ENCODE assay signal across 14 cellular contexts in the genomic region with DNA sequence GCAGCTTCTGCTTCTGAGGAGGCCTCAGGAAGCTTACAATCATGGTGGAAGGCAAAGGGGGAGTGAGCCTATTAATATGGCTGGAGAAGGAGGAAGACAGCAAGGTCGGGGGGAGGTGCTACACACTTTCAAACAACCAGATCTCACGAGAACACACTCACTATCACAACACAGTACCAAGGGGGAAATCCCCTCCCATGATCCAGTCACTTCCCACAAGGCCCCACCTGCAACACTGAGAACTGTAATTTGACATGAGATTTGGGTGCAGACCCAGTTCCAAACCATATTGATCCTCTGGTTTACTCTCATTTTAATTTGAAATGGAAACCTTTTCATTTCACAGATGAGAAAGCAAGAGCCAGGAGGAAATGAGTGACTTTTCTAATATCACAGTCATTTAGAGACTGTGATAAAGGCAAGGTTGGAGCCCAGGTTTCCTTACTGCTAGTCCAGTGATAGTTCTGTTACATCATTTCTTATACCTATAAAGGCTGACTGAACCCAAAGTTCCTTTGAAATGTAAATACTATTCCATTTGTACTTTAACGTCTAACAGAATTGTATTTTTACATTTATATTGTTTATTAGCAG.
DNase-seq lines count a peak whose midpoint lies in the region; ATAC-seq and TF ChIP-seq lines count a peak whose summit lies in the region.
"Had no signal": no experiment of that assay in that cellular context is flagged by ENCODE, and none has a peak within 500 bp of the region (broad histone marks: within the 10 kb centered on the region; RNA-seq: fewer than 3 reads in every experiment).

No MANE protein-coding gene starts in this region.

- H3K79me2 ChIP-seq in GM23248 (ENCODE audit: insufficient read depth) (no peaks in the 10 kb centered on the region), neural cell (replicated peaks; ENCODE audit: insufficient read depth, low read length) (no peaks in the 10 kb centered on the region)

- peaks cover 5% of the 10 kb centered on the region for H3K27me3 Mint-ChIP-seq in activated T-cell treated with anti-CD3 and anti-CD28 coated beads, Interleukin-2, amount 50 U/mL, for 4 hours (ENCODE audit: low read depth)

- H3K27ac ChIP-seq in GM23248 = peak overlapping the region; percentile 39; the same call in 1 of the 2 replicates
- H3K27ac ChIP-seq in RWPE2 (ENCODE audit: poor library complexity, severe bottlenecking) = peak overlapping the region; percentile 65
- H3K27ac ChIP-seq in neural cell (ENCODE audit: low read length) = peak overlapping the region; percentile 81
- no peak overlapping the region for H3K27ac ChIP-seq in WERI-Rb-1
- H3K27ac ChIP-seq: body of pancreas, SK-N-MC, suprapubic skin had no signal

- H3K9me3 ChIP-seq in GM23248 (ENCODE audit: low read depth) (no peaks in the 10 kb centered on the region), RWPE2 (ENCODE audit: severe bottlenecking) (no peaks in the 10 kb centered on the region), neural cell (ENCODE audit: low read length) (no peaks in the 10 kb centered on the region), WERI-Rb-1 (ENCODE audit: severe bottlenecking) (no peaks in the 10 kb centered on the region)
- H3K9me3 ChIP-seq: body of pancreas, suprapubic skin had no signal

- H3K9me2 ChIP-seq in GM23248 (ENCODE audit: insufficient read depth) (no peaks in the 10 kb centered on the region), neural cell (ENCODE audit: insufficient read depth, low read length) (no peaks in the 10 kb centered on the region)

- peaks cover 15% of the 10 kb centered on the region; the same call in 1 of the 2 replicates for H3F3A ChIP-seq in GM23248 (ENCODE audit: insufficient read depth)
- H3F3A ChIP-seq in neural cell (ENCODE audit: insufficient read depth, low read length, poor library complexity, severe bottlenecking) = peaks cover 12% of the 10 kb centered on the region

- H2AFZ ChIP-seq in GM23248 = no peak overlapping the region
- no peak overlapping the region for H2AFZ ChIP-seq in neural cell (ENCODE audit: low read depth, low read length)

- ATAC-seq in activated T-cell treated with anti-CD3 and anti-CD28 coated beads, Interleukin-2, amount 50 U/mL, for 4 hours = peak; percentile 39 to 42
- ATAC-seq in RWPE2 (ENCODE audit: low read depth) = no peak

- TF ChIP-seq CTCF in RWPE2 (IDR thresholded peaks at IDR 0.05; ENCODE audit: poor library complexity, severe bottlenecking) = no peak
- no peak for TF ChIP-seq CTCF in neural cell (IDR thresholded peaks at IDR 0.05; ENCODE audit: poor library complexity, severe bottlenecking)
- TF ChIP-seq CTCF in WERI-Rb-1 (IDR thresholded peaks at IDR 0.05; ENCODE audit: low read depth, low read length) = no peak

- no peak overlapping the region for H3K4me2 ChIP-seq in GM23248 (ENCODE audit: unreplicated experiment)
- H3K4me2 ChIP-seq in neural cell (ENCODE audit: low read length) = no peak overlapping the region

- no peak for TF ChIP-seq EP300 in neural cell (conservative IDR thresholded peaks at IDR 0.05; ENCODE audit: poor library complexity, severe bottlenecking)

- in situ Hi-C loops in GM23248 (cut with MboI) = no loop called here

- H3K4me3 Mint-ChIP-seq in activated T-cell treated with anti-CD3 and anti-CD28 coated beads, Interleukin-2, amount 50 U/mL, for 4 hours = no peak overlapping the region

- no peak for TF ChIP-seq RAD21 in neural cell (conservative IDR thresholded peaks at IDR 0.05)

- H4K20me1 ChIP-seq in GM23248 (ENCODE audit: insufficient read depth) (no peaks in the 10 kb centered on the region), neural cell (ENCODE audit: insufficient read depth) (no peaks in the 10 kb centered on the region)

- no peaks in the 10 kb centered on the region for H3K9me3 Mint-ChIP-seq in activated T-cell treated with anti-CD3 and anti-CD28 coated beads, Interleukin-2, amount 50 U/mL, for 4 hours

- WGBS in GM23248 (ENCODE audit: low coverage in 1 of 2, low lambda C conversion rate in 2 of 2, missing lambda C conversion rate in 2 of 2), 2 experiments = 78 to 83% methylated on average over 3 of the region's 3 CpGs

- H3K36me3 Mint-ChIP-seq in activated T-cell treated with anti-CD3 and anti-CD28 coated beads, Interleukin-2, amount 50 U/mL, for 4 hours (ENCODE audit: insufficient read depth) = no peaks in the 10 kb centered on the region

- H3K9ac ChIP-seq in GM23248 = no peak overlapping the region
- H3K9ac ChIP-seq in neural cell (ENCODE audit: low read length) = peak overlapping the region; percentile 21

- intact Hi-C loops in posterior vena cava (cut with DNase I) = no loop called here

- peaks cover 14% of the 10 kb centered on the region for H3K4me1 Mint-ChIP-seq in activated T-cell treated with anti-CD3 and anti-CD28 coated beads, Interleukin-2, amount 50 U/mL, for 4 hours (ENCODE audit: low read depth)

- no peaks in the 10 kb centered on the region for H3K36me3 ChIP-seq in GM23248 (ENCODE audit: low read depth)
- H3K36me3 ChIP-seq in RWPE2 (ENCODE audit: low read depth) = no peaks in the 10 kb centered on the region
- H3K36me3 ChIP-seq in neural cell (ENCODE audit: insufficient read depth, low read length) = no peaks in the 10 kb centered on the region
- no peaks in the 10 kb centered on the region for H3K36me3 ChIP-seq in WERI-Rb-1
- H3K36me3 ChIP-seq: suprapubic skin had no signal

- DNase-seq in activated T-cell treated with anti-CD3 and anti-CD28 coated beads, Interleukin-2, amount 50 U/mL, for 4 hours = no peak
- DNase-seq in activated T-cell treated with anti-CD3 and anti-CD28 coated beads, Interleukin-2, amount 50 U/mL, for 1 hour = no peak
- DNase-seq in GM23248 = no peak
- no peak for DNase-seq in RWPE2 (ENCODE audit: low spot score)
- DNase-seq in WERI-Rb-1 = no peak
- DNase-seq in posterior vena cava (ENCODE audit: low spot score) = no peak
- no peak for DNase-seq in NK-92 treated with Interleukin-12 subunit alpha and Interleukin-12 subunit beta, amount 100 ng/mL, for 24 hours (lab: John Stamatoyannopoulos, UW)
- DNase-seq: activated gamma-delta T cell, NCI-H2029 treated with DMSO at 0.1 percent for 48 hours, NCI-H510A had no signal

- H3K4me3 ChIP-seq in GM23248 = no peak overlapping the region
- H3K4me3 ChIP-seq in RWPE2 (ENCODE audit: severe bottlenecking) = no peak overlapping the region
- H3K4me3 ChIP-seq in neural cell (ENCODE audit: low read length) = no peak overlapping the region
- H3K4me3 ChIP-seq in WERI-Rb-1 (ENCODE audit: low read depth, low read length) = no peak overlapping the region
- H3K4me3 ChIP-seq: body of pancreas, SK-N-MC, suprapubic skin had no signal

- H3K4me1 ChIP-seq in GM23248 (ENCODE audit: insufficient read depth) (peaks cover 19% of the 10 kb centered on the region), RWPE2 (ENCODE audit: insufficient read depth, poor library complexity, severe bottlenecking) (peaks cover 13% of the 10 kb centered on the region)

- H3K27me3 ChIP-seq in GM23248 (replicated peaks; ENCODE audit: insufficient read depth) = no peaks in the 10 kb centered on the region
- no peaks in the 10 kb centered on the region for H3K27me3 ChIP-seq in RWPE2 (ENCODE audit: insufficient read depth, poor library complexity, severe bottlenecking)
- H3K27me3 ChIP-seq in neural cell (ENCODE audit: insufficient read depth, low read depth, low read length) = no peaks in the 10 kb centered on the region
- H3K27me3 ChIP-seq in WERI-Rb-1 (ENCODE audit: insufficient read depth, low read depth, severe bottlenecking) = no peaks in the 10 kb centered on the region
- H3K27me3 ChIP-seq: body of pancreas, suprapubic skin had no signal

TF ChIP-seq in neural cell, 6 proteins besides CTCF, POLR2A, EP300 and RAD21:
- TF ChIP-seq POLR2AphosphoS5 (IDR thresholded peaks at IDR 0.05) (no peak), SMC3 (conservative IDR thresholded peaks at IDR 0.05; ENCODE audit: poor library complexity) (no peak), EZH2 (IDR thresholded peaks at IDR 0.05; ENCODE audit: borderline replicate concordance, insufficient read depth, low read length, poor library complexity, severe bottlenecking) (no peak), TAF1 (IDR thresholded peaks at IDR 0.05; ENCODE audit: low read depth) (no peak), MXI1 (conservative IDR thresholded peaks at IDR 0.05; ENCODE audit: poor library complexity, severe bottlenecking) (no peak)
- TF ChIP-seq, protein P1, sequence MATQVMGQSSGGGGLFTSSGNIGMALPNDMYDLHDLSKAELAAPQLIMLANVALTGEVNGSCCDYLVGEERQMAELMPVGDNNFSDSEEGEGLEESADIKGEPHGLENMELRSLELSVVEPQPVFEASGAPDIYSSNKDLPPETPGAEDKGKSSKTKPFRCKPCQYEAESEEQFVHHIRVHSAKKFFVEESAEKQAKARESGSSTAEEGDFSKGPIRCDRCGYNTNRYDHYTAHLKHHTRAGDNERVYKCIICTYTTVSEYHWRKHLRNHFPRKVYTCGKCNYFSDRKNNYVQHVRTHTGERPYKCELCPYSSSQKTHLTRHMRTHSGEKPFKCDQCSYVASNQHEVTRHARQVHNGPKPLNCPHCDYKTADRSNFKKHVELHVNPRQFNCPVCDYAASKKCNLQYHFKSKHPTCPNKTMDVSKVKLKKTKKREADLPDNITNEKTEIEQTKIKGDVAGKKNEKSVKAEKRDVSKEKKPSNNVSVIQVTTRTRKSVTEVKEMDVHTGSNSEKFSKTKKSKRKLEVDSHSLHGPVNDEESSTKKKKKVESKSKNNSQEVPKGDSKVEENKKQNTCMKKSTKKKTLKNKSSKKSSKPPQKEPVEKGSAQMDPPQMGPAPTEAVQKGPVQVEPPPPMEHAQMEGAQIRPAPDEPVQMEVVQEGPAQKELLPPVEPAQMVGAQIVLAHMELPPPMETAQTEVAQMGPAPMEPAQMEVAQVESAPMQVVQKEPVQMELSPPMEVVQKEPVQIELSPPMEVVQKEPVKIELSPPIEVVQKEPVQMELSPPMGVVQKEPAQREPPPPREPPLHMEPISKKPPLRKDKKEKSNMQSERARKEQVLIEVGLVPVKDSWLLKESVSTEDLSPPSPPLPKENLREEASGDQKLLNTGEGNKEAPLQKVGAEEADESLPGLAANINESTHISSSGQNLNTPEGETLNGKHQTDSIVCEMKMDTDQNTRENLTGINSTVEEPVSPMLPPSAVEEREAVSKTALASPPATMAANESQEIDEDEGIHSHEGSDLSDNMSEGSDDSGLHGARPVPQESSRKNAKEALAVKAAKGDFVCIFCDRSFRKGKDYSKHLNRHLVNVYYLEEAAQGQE (IDR thresholded peaks at IDR 0.05; ENCODE audit: borderline replicate concordance) = no peak
TF ChIP-seq in neural cell: peak in this region for 0.
